ENCODE assay signal across 14 cellular contexts in the genomic region with DNA sequence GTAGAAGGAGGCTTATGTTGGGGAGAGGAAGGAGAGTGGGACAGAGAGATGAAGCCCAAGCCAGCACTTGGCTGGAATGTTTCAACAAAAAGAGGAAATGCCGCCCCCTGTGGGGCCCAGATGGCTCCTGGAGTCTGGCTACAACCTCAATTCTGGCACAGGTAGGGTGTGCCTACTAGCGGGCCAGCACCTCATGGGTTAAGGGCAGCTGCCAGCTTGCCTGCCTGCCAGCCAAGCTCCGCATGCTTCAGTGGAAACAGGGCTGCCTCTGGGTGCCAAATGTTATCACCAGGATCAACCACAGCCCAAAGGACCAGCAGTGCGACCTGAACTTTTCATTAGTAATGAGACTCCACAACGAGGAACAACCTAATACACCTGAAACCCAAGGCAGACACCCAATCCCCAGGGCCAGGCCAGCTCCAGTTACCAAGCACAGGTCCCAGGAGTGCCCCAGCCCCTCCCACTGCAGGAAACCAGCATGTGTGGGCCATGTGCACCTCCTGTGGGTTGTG. TPM values are rescaled to one million over a fixed set of nuclear protein-coding genes. Genes with fewer than 3 reads are reported as not detected.
A peak's percentile ranks its signal among the peaks of the same experiment; 100 is the strongest.
DNase-seq lines count a peak whose midpoint lies in the region; ATAC-seq and TF ChIP-seq lines count a peak whose summit lies in the region.
"Had no signal": no experiment of that assay in that cellular context is flagged by ENCODE, and none has a peak within 500 bp of the region (broad histone marks: within the 10 kb centered on the region; RNA-seq: fewer than 3 reads in every experiment).

No MANE protein-coding gene starts in this region.

- H3K27ac Mint-ChIP-seq in activated CD4-positive, alpha-beta T cell treated with anti-CD3 and anti-CD28 coated beads, Interleukin-2, amount 10 ng/mL, durations not matched to agents 7 days and 5 days, result no peak overlapping the region
- H3K27ac Mint-ChIP-seq in naive thymus-derived CD8-positive, alpha-beta T cell, result no peak overlapping the region
- H3K27ac Mint-ChIP-seq: activated naive CD4-positive, alpha-beta T cell treated with anti-CD3 and anti-CD28 coated beads, Interleukin-2, amount 10 ng/mL, durations not matched to agents 7 days and 5 days had no signal

- H3K36me3 ChIP-seq in WERI-Rb-1 (no peaks in the 10 kb centered on the region), gastroesophageal sphincter (no peaks in the 10 kb centered on the region)
- H3K36me3 ChIP-seq: upper lobe of left lung had no signal

- H3K36me3 Mint-ChIP-seq in activated CD4-positive, alpha-beta T cell treated with anti-CD3 and anti-CD28 coated beads, Interleukin-2, amount 10 ng/mL, durations not matched to agents 7 days and 5 days (ENCODE audit: low read depth), result no peaks in the 10 kb centered on the region
- peaks cover 0 to 10% (median 0%) of the 10 kb centered on the region in 3 donors for H3K36me3 Mint-ChIP-seq in naive thymus-derived CD8-positive, alpha-beta T cell
- H3K36me3 Mint-ChIP-seq: activated naive CD4-positive, alpha-beta T cell treated with anti-CD3 and anti-CD28 coated beads, Interleukin-2, amount 10 ng/mL, durations not matched to agents 7 days and 5 days had no signal

- no peaks in the 10 kb centered on the region for H3K9me3 Mint-ChIP-seq in activated CD4-positive, alpha-beta T cell treated with anti-CD3 and anti-CD28 coated beads, Interleukin-2, amount 10 ng/mL, durations not matched to agents 7 days and 5 days
- H3K9me3 Mint-ChIP-seq in naive thymus-derived CD8-positive, alpha-beta T cell, result no peaks in the 10 kb centered on the region
- H3K9me3 Mint-ChIP-seq: activated naive CD4-positive, alpha-beta T cell treated with anti-CD3 and anti-CD28 coated beads, Interleukin-2, amount 10 ng/mL, durations not matched to agents 7 days and 5 days had no signal

- CTCF ChIA-PET in activated CD4-positive, alpha-beta T cell treated with anti-CD3 and anti-CD28 coated beads, Interleukin-2, amount 10 ng/mL, durations not matched to agents 7 days and 5 days (lab: Charles Lee), result interaction anchor here (0.8 to 1.6 kb wide), 3 partner anchors 15 to 26 kb away, joined by 3 read pairs; partner anchors contain the start of gene FNTB

- POLR2A ChIA-PET in activated CD4-positive, alpha-beta T cell treated with anti-CD3 and anti-CD28 coated beads, Interleukin-2, amount 10 ng/mL, durations not matched to agents 7 days and 5 days (lab: Charles Lee), result no interaction called here
- POLR2A ChIA-PET in naive thymus-derived CD8-positive, alpha-beta T cell (lab: Charles Lee), result no interaction called here

- no peak for ATAC-seq in gastroesophageal sphincter
- ATAC-seq in naive thymus-derived CD8-positive, alpha-beta T cell, result no peak

- peak; percentile 32; the same call in 1 of the 2 replicates for TF ChIP-seq RAD21 in Ishikawa (IDR thresholded peaks at IDR 0.05; ENCODE audit: low read depth)

- 56 to 67% methylated on average over 1 to 2 of the region's 5 CpGs for WGBS in gastroesophageal sphincter (ENCODE audit: low coverage in 1 of 2), 2 donors

- TF ChIP-seq EP300 in Ishikawa (IDR thresholded peaks at IDR 0.05; ENCODE audit: borderline replicate concordance) (no peak), gastroesophageal sphincter (IDR thresholded peaks at IDR 0.05) (no peak)

- no peaks in the 10 kb centered on the region for H3K4me1 Mint-ChIP-seq in activated CD4-positive, alpha-beta T cell treated with anti-CD3 and anti-CD28 coated beads, Interleukin-2, amount 10 ng/mL, durations not matched to agents 7 days and 5 days
- H3K4me1 Mint-ChIP-seq in naive thymus-derived CD8-positive, alpha-beta T cell, result peaks cover 0 to 19% (median 5%) of the 10 kb centered on the region in 4 donors
- H3K4me1 Mint-ChIP-seq: activated naive CD4-positive, alpha-beta T cell treated with anti-CD3 and anti-CD28 coated beads, Interleukin-2, amount 10 ng/mL, durations not matched to agents 7 days and 5 days had no signal

- no peaks in the 10 kb centered on the region for H3K4me1 ChIP-seq in gastroesophageal sphincter

- no peak overlapping the region for H3K4me3 ChIP-seq in WERI-Rb-1 (ENCODE audit: low read depth, low read length)
- H3K4me3 ChIP-seq in gastroesophageal sphincter, result no peak overlapping the region
- H3K4me3 ChIP-seq: esophagus muscularis mucosa, upper lobe of left lung had no signal

- H3K27me3 Mint-ChIP-seq in activated CD4-positive, alpha-beta T cell treated with anti-CD3 and anti-CD28 coated beads, Interleukin-2, amount 10 ng/mL, durations not matched to agents 7 days and 5 days, result no peaks in the 10 kb centered on the region
- no peaks in the 10 kb centered on the region for H3K27me3 Mint-ChIP-seq in naive thymus-derived CD8-positive, alpha-beta T cell
- H3K27me3 Mint-ChIP-seq: activated naive CD4-positive, alpha-beta T cell treated with anti-CD3 and anti-CD28 coated beads, Interleukin-2, amount 10 ng/mL, durations not matched to agents 7 days and 5 days had no signal

- H3K9me3 ChIP-seq in WERI-Rb-1 (ENCODE audit: severe bottlenecking) (no peaks in the 10 kb centered on the region), gastroesophageal sphincter (no peaks in the 10 kb centered on the region)
- H3K9me3 ChIP-seq: esophagus muscularis mucosa, upper lobe of left lung had no signal

- TF ChIP-seq CTCF in WERI-Rb-1 (IDR thresholded peaks at IDR 0.05; ENCODE audit: low read depth, low read length) (peak; percentile 36; the same call in 1 of the 2 replicates), gastroesophageal sphincter (IDR thresholded peaks at IDR 0.05) (no peak)

- TF ChIP-seq POLR2A in gastroesophageal sphincter (IDR thresholded peaks at IDR 0.05), result no peak

- H3K4me3 Mint-ChIP-seq in activated CD4-positive, alpha-beta T cell treated with anti-CD3 and anti-CD28 coated beads, Interleukin-2, amount 10 ng/mL, durations not matched to agents 7 days and 5 days, result no peak overlapping the region
- H3K4me3 Mint-ChIP-seq in naive thymus-derived CD8-positive, alpha-beta T cell, result no peak overlapping the region
- H3K4me3 Mint-ChIP-seq: activated naive CD4-positive, alpha-beta T cell treated with anti-CD3 and anti-CD28 coated beads, Interleukin-2, amount 10 ng/mL, durations not matched to agents 7 days and 5 days had no signal

- no peak overlapping the region for H3K27ac ChIP-seq in WERI-Rb-1
- no peak overlapping the region for H3K27ac ChIP-seq in gastroesophageal sphincter
- H3K27ac ChIP-seq: esophagus muscularis mucosa, upper lobe of left lung had no signal

- DNase-seq in DMS153 (lab: John Stamatoyannopoulos, UW) (peak; percentile 50), WERI-Rb-1 (no peak), kidney tubule cell (ENCODE audit: low spot score) (peak; percentile 29), kidney glomerular epithelial cell (lab: John Stamatoyannopoulos, UW) (no peak)
- no peak for DNase-seq in activated CD4-positive, alpha-beta T cell treated with anti-CD3 and anti-CD28 coated beads, Interleukin-2, amount 10 ng/mL, durations not matched to agents 7 days and 5 days
- DNase-seq in naive thymus-derived CD8-positive, alpha-beta T cell, result no peak
- DNase-seq: activated naive CD4-positive, alpha-beta T cell treated with anti-CD3 and anti-CD28 coated beads, Interleukin-2, amount 10 ng/mL, durations not matched to agents 7 days and 5 days; stimulated activated CD4-positive, alpha-beta T cell treated with anti-CD3 and anti-CD28 coated beads, Interleukin-4, amount 100 ng/mL, for 24 hours had no signal

- H3K27me3 ChIP-seq in WERI-Rb-1 (ENCODE audit: insufficient read depth, low read depth, severe bottlenecking) (no peaks in the 10 kb centered on the region), gastroesophageal sphincter (no peaks in the 10 kb centered on the region)
- H3K27me3 ChIP-seq: esophagus muscularis mucosa, upper lobe of left lung had no signal

TF ChIP-seq in Ishikawa, 13 proteins besides CTCF, POLR2A, EP300 and RAD21:
- no peak for TF ChIP-seq YY1 (IDR thresholded peaks at IDR 0.05; ENCODE audit: low read depth)
- peak; percentile 23; the same call in 1 of the 2 replicates for TF ChIP-seq NFIC (IDR thresholded peaks at IDR 0.05)
- 0 out of 2 replicates have a peak, but pooled peaks have one; percentile 44 for TF ChIP-seq TCF12 (IDR thresholded peaks at IDR 0.05; ENCODE audit: low read depth)

RNA-seq across cellular contexts. Expression of gene RAB15, which starts 11.3 kb away (rescaled TPM):
- total RNA-seq in activated CD4-positive, alpha-beta T cell treated with anti-CD3 and anti-CD28 coated beads, Interleukin-2, amount 10 ng/mL, durations not matched to agents 7 days and 5 days, result 1 to 10 TPM; 4.9 to 5.7 TPM
- total RNA-seq in gastroesophageal sphincter, result 10 to 100 TPM in 1 of 4 donors, 1 to 10 TPM in 3; 2.5 to 10.0 (median 5.6) TPM
- 1 to 10 TPM; 4.7 TPM for total RNA-seq in naive thymus-derived CD8-positive, alpha-beta T cell
- 10 to 100 TPM in 1 of 3 donors, 1 to 10 TPM in 2; 3.9 to 11.9 (median 4.2) TPM for polyA plus RNA-seq in naive thymus-derived CD8-positive, alpha-beta T cell

RNA-seq across cellular contexts. Expression of gene GPX2, which starts 18.3 kb away (rescaled TPM):
- not detected for total RNA-seq in activated CD4-positive, alpha-beta T cell treated with anti-CD3 and anti-CD28 coated beads, Interleukin-2, amount 10 ng/mL, durations not matched to agents 7 days and 5 days
- 10 to 100 TPM in 1 of 4 donors, 1 to 10 TPM in 1, under 1 TPM in 1, not detected in 1; 0.93 to 10.6 (median 1.4) TPM for total RNA-seq in gastroesophageal sphincter
- not detected for total RNA-seq in naive thymus-derived CD8-positive, alpha-beta T cell
- polyA plus RNA-seq in naive thymus-derived CD8-positive, alpha-beta T cell, result under 1 TPM in 1 of 3 donors, not detected in 2; 0.29 TPM
- total RNA-seq: Daoy, esophagus muscularis mucosa, NCI-H460 had no signal

RNA-seq across cellular contexts. Expression of gene FNTB, which starts 25.9 kb away (rescaled TPM):
- total RNA-seq in activated CD4-positive, alpha-beta T cell treated with anti-CD3 and anti-CD28 coated beads, Interleukin-2, amount 10 ng/mL, durations not matched to agents 7 days and 5 days, result 10 to 100 TPM; 16.7 to 21.4 TPM
- 10 to 100 TPM; 12.5 to 22.7 (median 17.2) TPM for total RNA-seq in gastroesophageal sphincter
- 1 to 10 TPM; 9.5 to 9.9 TPM for total RNA-seq in naive thymus-derived CD8-positive, alpha-beta T cell
- polyA plus RNA-seq in naive thymus-derived CD8-positive, alpha-beta T cell, result 1 to 10 TPM; 2.0 to 7.7 (median 4.2) TPM

RNA-seq across cellular contexts. Expression of gene CHURC1, which starts 46.6 kb away (rescaled TPM):
- 10 to 100 TPM; 65.2 to 82.9 TPM for total RNA-seq in activated CD4-positive, alpha-beta T cell treated with anti-CD3 and anti-CD28 coated beads, Interleukin-2, amount 10 ng/mL, durations not matched to agents 7 days and 5 days
- total RNA-seq in gastroesophageal sphincter, result 100 to 1,000 TPM in 3 of 4 donors, 10 to 100 TPM in 1; 88.0 to 183 (median 114) TPM
- total RNA-seq in naive thymus-derived CD8-positive, alpha-beta T cell, result 100 to 1,000 TPM in 1 of 2 experiments, 10 to 100 TPM in 1; 99.9 to 104 TPM
- 100 to 1,000 TPM; 122 to 166 (median 148) TPM for polyA plus RNA-seq in naive thymus-derived CD8-positive, alpha-beta T cell

Comparison
In these comparisons a context has a peak if more than half of its experiments do, and no peak if none do; other contexts are left out.
1. DNase-seq: peak in DMS153 (single experiment) and kidney tubule cell (single experiment); none in WERI-Rb-1 (single experiment), activated CD4-positive, alpha-beta T cell treated with anti-CD3 and anti-CD28 coated beads, Interleukin-2, amount 10 ng/mL, durations not matched to agents 7 days and 5 days (single experiment), kidney glomerular epithelial cell (single experiment) and naive thymus-derived CD8-positive, alpha-beta T cell (0 of 10).